11 cellular contexts compared by ENCODE assay signal in the genomic region with DNA sequence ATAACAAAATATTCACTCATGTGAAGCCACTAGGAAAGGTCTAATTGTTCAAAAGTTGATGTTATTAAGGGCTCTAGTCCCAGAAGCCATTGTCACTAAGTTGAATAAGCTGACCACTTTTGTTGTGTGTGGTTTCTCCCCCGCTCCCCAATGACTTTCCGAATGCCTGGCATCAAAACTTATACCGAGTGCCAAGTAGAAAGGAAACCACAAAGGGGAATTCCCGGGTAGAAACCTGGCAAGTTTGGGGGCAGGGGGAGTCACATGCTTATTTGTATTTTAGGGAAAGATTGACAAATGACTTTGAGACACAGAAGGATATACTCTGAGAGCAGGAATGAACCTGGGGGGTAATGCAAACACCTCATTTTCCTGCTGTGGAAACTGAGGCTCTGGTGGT.
DNase-seq lines count a peak whose midpoint lies in the region; ATAC-seq and TF ChIP-seq lines count a peak whose summit lies in the region.
"Had no signal": no experiment of that assay in that cellular context is flagged by ENCODE, and none has a peak within 500 bp of the region (broad histone marks: within the 10 kb centered on the region; RNA-seq: fewer than 3 reads in every experiment).

No MANE protein-coding gene starts in this region.

- ATAC-seq in left cardiac atrium (peak; percentile 14 to 41), left ventricle myocardium superior (no peak), natural killer cell (peak in 2 of 3 donors; percentile 8 to 31), HG03521 (IDR thresholded peaks at IDR 0.05; ENCODE audit: unreplicated experiment) (no peak)
- peak; percentile 58 for ATAC-seq in activated naive CD8-positive, alpha-beta T cell treated with anti-CD3 and anti-CD28 coated beads, Interleukin-2, amount 50 U/mL, for 24 hours

- H3K9me3 ChIP-seq in vagina, result no peaks in the 10 kb centered on the region

- TF ChIP-seq CTCF in natural killer cell (IDR thresholded peaks at IDR 0.05) (no peak), vagina (IDR thresholded peaks at IDR 0.05) (no peak)

- intact Hi-C loops in left cardiac atrium (cut with DNase I) (loop anchor here in 1 of 2 donors (10.0 kb wide), 1 partner anchor 217 kb away; no protein-coding TSS in a partner anchor), left ventricle myocardium superior (cut with micrococcal nuclease) (no loop called here), natural killer cell (cut with micrococcal nuclease) (loop anchor here (1.0 to 5.0 kb wide), 2 partner anchors 195 to 220 kb away; no protein-coding TSS in a partner anchor), vagina (cut with DNase I) (no loop called here)

- peaks cover 54% of the 10 kb centered on the region for H3K4me1 ChIP-seq in vagina

- H3K27me3 ChIP-seq in vagina, result no peaks in the 10 kb centered on the region
- H3K27me3 ChIP-seq: cardiac muscle cell had no signal

- H3K36me3 Mint-ChIP-seq in activated naive CD8-positive, alpha-beta T cell treated with anti-CD3 and anti-CD28 coated beads, Interleukin-2, amount 50 U/mL, for 24 hours (ENCODE audit: low read depth), result peaks cover 11% of the 10 kb centered on the region
- peaks cover 7% of the 10 kb centered on the region for H3K36me3 Mint-ChIP-seq in natural killer cell

- DNase-seq in left cardiac atrium (no peak), left ventricle myocardium superior (no peak), natural killer cell (no peak), vagina (ENCODE audit: extremely low spot score in 2 of 2) (peak in 1 of 2 donors; percentile 76), dedifferentiated amniotic fluid mesenchymal stem cell (ENCODE audit: extremely low spot score) (no peak), SIG-M5 treated with dmso at 0.1 percent for 504 hours (lab: John Stamatoyannopoulos, UW; ENCODE audit: unreplicated experiment) (no peak)
- DNase-seq in activated naive CD8-positive, alpha-beta T cell treated with anti-CD3 and anti-CD28 coated beads, Interleukin-2, amount 50 U/mL, for 24 hours, result peak; percentile 63
- DNase-seq: DMS153 had no signal

- H3K4me3 Mint-ChIP-seq in activated naive CD8-positive, alpha-beta T cell treated with anti-CD3 and anti-CD28 coated beads, Interleukin-2, amount 50 U/mL, for 24 hours, result peak overlapping the region; percentile 48
- H3K4me3 Mint-ChIP-seq in natural killer cell, result peak overlapping the region; percentile 74

- no peaks in the 10 kb centered on the region for H3K9me3 Mint-ChIP-seq in activated naive CD8-positive, alpha-beta T cell treated with anti-CD3 and anti-CD28 coated beads, Interleukin-2, amount 50 U/mL, for 24 hours
- no peaks in the 10 kb centered on the region for H3K9me3 Mint-ChIP-seq in natural killer cell

- H3K27me3 Mint-ChIP-seq in activated naive CD8-positive, alpha-beta T cell treated with anti-CD3 and anti-CD28 coated beads, Interleukin-2, amount 50 U/mL, for 24 hours, result no peaks in the 10 kb centered on the region
- no peaks in the 10 kb centered on the region for H3K27me3 Mint-ChIP-seq in natural killer cell (ENCODE audit: low read depth in 2 of 2)

- no peak for TF ChIP-seq POLR2A in vagina (IDR thresholded peaks at IDR 0.05)

- H3K4me1 Mint-ChIP-seq in activated naive CD8-positive, alpha-beta T cell treated with anti-CD3 and anti-CD28 coated beads, Interleukin-2, amount 50 U/mL, for 24 hours, result peaks cover 59% of the 10 kb centered on the region
- H3K4me1 Mint-ChIP-seq in natural killer cell, result peaks cover 83 to 86% of the 10 kb centered on the region in 2 donors

- no peak overlapping the region for H3K4me3 ChIP-seq in vagina
- H3K4me3 ChIP-seq: cardiac muscle cell had no signal

- peaks cover 0 to 30% of the 10 kb centered on the region in 2 donors for H3K36me3 ChIP-seq in vagina
- H3K36me3 ChIP-seq: cardiac muscle cell had no signal

- H3K27ac Mint-ChIP-seq in activated naive CD8-positive, alpha-beta T cell treated with anti-CD3 and anti-CD28 coated beads, Interleukin-2, amount 50 U/mL, for 24 hours, result peak overlapping the region; percentile 89
- peak overlapping the region; percentile 88 to 90 for H3K27ac Mint-ChIP-seq in natural killer cell

- peak overlapping the region; percentile 87 for H3K27ac ChIP-seq in vagina
- H3K27ac ChIP-seq: cardiac muscle cell, HL-60 had no signal

Comparison
In these comparisons a context has a peak if more than half of its experiments do, and no peak if none do; other contexts are left out.
1. ATAC-seq: peak in left cardiac atrium (2 of 2), activated naive CD8-positive, alpha-beta T cell treated with anti-CD3 and anti-CD28 coated beads, Interleukin-2, amount 50 U/mL, for 24 hours (single experiment) and natural killer cell (2 of 3); none in left ventricle myocardium superior (single experiment) and HG03521 (single experiment).